20 cellular contexts compared by ENCODE assay signal in the genomic region with DNA sequence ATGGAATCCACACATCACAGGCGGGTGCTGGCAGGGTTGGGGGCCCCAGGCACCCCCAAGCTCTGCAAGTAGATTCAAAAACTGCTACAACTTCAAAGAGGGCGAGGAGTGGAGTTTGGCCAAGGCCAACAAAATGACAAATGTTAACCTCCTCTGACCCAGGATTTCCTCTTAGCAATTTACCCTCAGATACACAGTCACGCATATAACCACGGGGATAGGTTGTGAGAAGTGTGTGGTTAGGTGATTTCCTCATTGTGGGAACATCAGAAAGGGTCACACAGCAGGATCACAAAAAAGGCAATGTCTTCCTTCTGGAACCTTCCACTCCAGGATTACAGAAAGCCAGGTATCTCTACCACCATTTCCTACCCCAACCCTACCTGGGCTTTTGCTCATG.
DNase-seq lines count a peak whose midpoint lies in the region; ATAC-seq, FAIRE-seq and TF ChIP-seq lines count a peak whose summit lies in the region.
"Had no signal": no experiment of that assay in that cellular context is flagged by ENCODE, and none has a peak within 500 bp of the region (broad histone marks: within the 10 kb centered on the region; RNA-seq: fewer than 3 reads in every experiment).

No MANE protein-coding gene starts in this region.

- ATAC-seq in GM12878 (peak; percentile 40; the same call in 2 of the 3 replicates), HG03045 (IDR thresholded peaks at IDR 0.05; ENCODE audit: unreplicated experiment) (no peak)
- ATAC-seq: activated CD8-positive, alpha-beta T cell treated with anti-CD3 and anti-CD28 coated beads, Interleukin-2, amount 10 ng/mL, durations not matched to agents 7 days and 5 days had no signal

- WGBS in GM12878 (ENCODE audit: insufficient coverage, insufficient replicate concordance, low lambda C conversion rate, missing lambda C conversion rate), result 0% methylated on average over 4 of the region's 4 CpGs

- H3K36me3 Mint-ChIP-seq in CD8-positive, alpha-beta memory T cell, result no peaks in the 10 kb centered on the region
- H3K36me3 Mint-ChIP-seq: CD4-positive, CD25-positive, alpha-beta regulatory T cell had no signal

- H3K4me3 ChIP-seq in Karpas-422 (ENCODE audit: low read length) (peak overlapping the region; percentile 47; the same call in 1 of the 2 replicates), GM12878 (no peak overlapping the region)
- no peak overlapping the region for H3K4me3 ChIP-seq in CD8-positive, alpha-beta memory T cell (ENCODE audit: low read length)
- H3K4me3 ChIP-seq: lung, right atrium auricular region, SJCRH30 had no signal

- H3K9me3 ChIP-seq in Karpas-422 (ENCODE audit: low read length), result no peaks in the 10 kb centered on the region
- no peaks in the 10 kb centered on the region for H3K9me3 ChIP-seq in GM12878 (replicated peaks; ENCODE audit: control insufficient read depth, insufficient read depth, low read length)
- H3K9me3 ChIP-seq in CD8-positive, alpha-beta memory T cell (ENCODE audit: low read length), result no peaks in the 10 kb centered on the region
- H3K9me3 ChIP-seq: right atrium auricular region, SJCRH30, testis had no signal

- H3K27ac Mint-ChIP-seq in CD8-positive, alpha-beta memory T cell, result no peak overlapping the region
- H3K27ac Mint-ChIP-seq: CD4-positive, CD25-positive, alpha-beta regulatory T cell; dendritic cell treated with granulocyte-macrophage colony-stimulating factor and Interleukin-4, amounts not matched to agents 40 ng/mL and 50 ng/mL, for 4 days had no signal

- FAIRE-seq in GM12891 (lab: Jason Lieb, UNC), result peak; percentile 45
- no peak for FAIRE-seq in GM12878 (lab: Jason Lieb, UNC)

- intact Hi-C loops in GM12878 (cut with micrococcal nuclease; ENCODE audit: unreplicated experiment), result no loop called here

- H3K4me1 ChIP-seq in Karpas-422 (ENCODE audit: low read length) (peaks cover 48% of the 10 kb centered on the region), GM12878 (ENCODE audit: control insufficient read depth, insufficient read depth, low read length) (peaks cover 11% of the 10 kb centered on the region)
- H3K4me1 ChIP-seq in CD8-positive, alpha-beta memory T cell (ENCODE audit: insufficient read depth, low read length), result no peaks in the 10 kb centered on the region
- H3K4me1 ChIP-seq: right atrium auricular region had no signal

- TF ChIP-seq EP300 in GM12878 (IDR thresholded peaks at IDR 0.05; ENCODE audit: borderline replicate concordance in 1 of 2, control insufficient read depth in 1 of 2, low read depth in 2 of 2, low read length in 2 of 2), result no peak

- peak overlapping the region; percentile 63; the same call in 1 of the 2 replicates for H3K27ac ChIP-seq in Karpas-422 (ENCODE audit: low read length)
- H3K27ac ChIP-seq in GM12878 (ENCODE audit: control insufficient read depth, insufficient read depth), result no peak overlapping the region
- no peak overlapping the region for H3K27ac ChIP-seq in CD8-positive, alpha-beta memory T cell (ENCODE audit: low read depth, low read length)
- H3K27ac ChIP-seq: right atrium auricular region, SJCRH30, testis had no signal

- H3K27me3 ChIP-seq in Karpas-422 (ENCODE audit: low read length), result no peaks in the 10 kb centered on the region
- peaks cover 0 to 2% of the 10 kb centered on the region in 2 experiments; a peak in 1 of 4 replicates for H3K27me3 ChIP-seq in GM12878 (replicated peaks in 1 of 2; ENCODE audit: control insufficient read depth in 2 of 2, insufficient read depth in 2 of 2, low read length in 1 of 2)
- no peaks in the 10 kb centered on the region for H3K27me3 ChIP-seq in CD8-positive, alpha-beta memory T cell (ENCODE audit: insufficient read depth, low read length, poor library complexity, severe bottlenecking)
- H3K27me3 ChIP-seq: right atrium auricular region, testis had no signal

- no peaks in the 10 kb centered on the region for H3K9me2 ChIP-seq in Karpas-422 (replicated peaks; ENCODE audit: insufficient read depth, low read length)

- peak overlapping the region; percentile 51; the same call in 1 of the 2 replicates for H3K9ac ChIP-seq in Karpas-422 (ENCODE audit: low read length)
- no peak overlapping the region for H3K9ac ChIP-seq in GM12878 (ENCODE audit: control insufficient read depth, insufficient read depth, low read length)

- H3K9me3 Mint-ChIP-seq in CD8-positive, alpha-beta memory T cell, result peaks cover 0 to 1% (median 0%) of the 10 kb centered on the region in 5 donors
- H3K9me3 Mint-ChIP-seq: CD4-positive, CD25-positive, alpha-beta regulatory T cell; dendritic cell treated with granulocyte-macrophage colony-stimulating factor and Interleukin-4, amounts not matched to agents 40 ng/mL and 50 ng/mL, for 4 days had no signal

- CTCF ChIA-PET in GM12878 (lab: Yijun Ruan, JAX), result no interaction called here
- CTCF ChIA-PET in CD8-positive, alpha-beta memory T cell (lab: Charles Lee), result no interaction called here

- peak overlapping the region; percentile 72 for H3K4me2 ChIP-seq in Karpas-422 (ENCODE audit: low read depth, low read length, poor library complexity, severe bottlenecking)
- peak overlapping the region; percentile 51; the same call in 1 of the 2 replicates for H3K4me2 ChIP-seq in GM12878 (ENCODE audit: control insufficient read depth, insufficient read depth)

- SMC1A ChIA-PET in GM12878 (lab: Charles Lee; ENCODE audit: uncharacterized antibody, unreplicated experiment), result no interaction called here

- H2AFZ ChIP-seq in Karpas-422 (ENCODE audit: low read length) (no peak overlapping the region), GM12878 (ENCODE audit: control insufficient read depth, low read depth, low read length) (no peak overlapping the region)

- in situ Hi-C loops in GM12878 (cut with MboI), result no loop called here

- H3K36me3 ChIP-seq in Karpas-422 (ENCODE audit: insufficient read depth, low read length) (no peaks in the 10 kb centered on the region), GM12878 (ENCODE audit: control insufficient read depth in 2 of 2, insufficient read depth in 2 of 2, low read length in 1 of 2) (no peaks in the 10 kb centered on the region)
- no peaks in the 10 kb centered on the region for H3K36me3 ChIP-seq in CD8-positive, alpha-beta memory T cell (ENCODE audit: insufficient read depth, low read length)
- H3K36me3 ChIP-seq: right atrium auricular region, SJCRH30 had no signal

- DNase-seq in A172 (ENCODE audit: low spot score) (peak; percentile 39), GM12891 (ENCODE audit: insufficient read length, low spot score) (no peak), Karpas-422 (no peak), GM12878 (ENCODE audit: low read depth, low spot score) (peak; percentile 7), COLO668 (lab: John Stamatoyannopoulos, UW; ENCODE audit: unreplicated experiment) (no peak), GM20000 (ENCODE audit: low spot score) (no peak)
- DNase-seq in CD8-positive, alpha-beta memory T cell, result no peak
- DNase-seq: ACHN; activated CD4-positive, CD25-positive, alpha-beta regulatory T cell; activated CD8-positive, alpha-beta T cell treated with anti-CD3 and anti-CD28 coated beads, Interleukin-2, amount 10 ng/mL, durations not matched to agents 7 days and 5 days; CD4-positive, CD25-positive, alpha-beta regulatory T cell; DND-41; foreskin fibroblast; stimulated activated CD4-positive, alpha-beta T cell treated with anti-CD3 and anti-CD28 coated beads, Interleukin-12 subunit alpha, Interleukin-12 subunit beta, amount 100 ng/mL, for 4 hours had no signal

- peaks cover 0 to 5% of the 10 kb centered on the region in 2 donors for H3K27me3 Mint-ChIP-seq in CD8-positive, alpha-beta memory T cell

- TF ChIP-seq POLR2A in GM12891 (IDR thresholded peaks at IDR 0.05; ENCODE audit: low read depth, low read length), result no peak
- TF ChIP-seq POLR2A in GM12878 (IDR thresholded peaks at IDR 0.05; ENCODE audit: low read depth, low read length), result no peak

- TF ChIP-seq RAD21 in GM12878 (IDR thresholded peaks at IDR 0.05; ENCODE audit: insufficient read depth, low read depth, low read length), result no peak

- no peak overlapping the region for H3K4me3 Mint-ChIP-seq in CD8-positive, alpha-beta memory T cell
- H3K4me3 Mint-ChIP-seq: activated CD8-positive, alpha-beta T cell treated with anti-CD3 and anti-CD28 coated beads, Interleukin-2, amount 10 ng/mL, durations not matched to agents 7 days and 5 days; CD4-positive, CD25-positive, alpha-beta regulatory T cell; dendritic cell treated with granulocyte-macrophage colony-stimulating factor and Interleukin-4, amounts not matched to agents 40 ng/mL and 50 ng/mL, for 4 days had no signal

- H4K20me1 ChIP-seq in Karpas-422 (ENCODE audit: insufficient read depth, low read depth, low read length), result no peaks in the 10 kb centered on the region
- H4K20me1 ChIP-seq in GM12878 (ENCODE audit: control insufficient read depth, insufficient read depth), result no peaks in the 10 kb centered on the region

- no TSS peak for BruUV-seq in GM12878 (replicated peaks; lab: Mats Ljungman, UMichigan)

- no peak for TF ChIP-seq CTCF in GM12878 (IDR thresholded peaks at IDR 0.05 in 2 of 3, conservative IDR thresholded peaks at IDR 0.05 in 1 of 3; ENCODE audit: control insufficient read depth in 2 of 3, extremely low read depth in 1 of 3, insufficient read depth in 1 of 3, low read depth in 3 of 3, low read length in 3 of 3)
- TF ChIP-seq CTCF in GM20000 (IDR thresholded peaks at IDR 0.05; ENCODE audit: extremely low read depth, missing control alignments), result no peak

- RAD21 ChIA-PET in GM12878 (lab: Charles Lee; ENCODE audit: unreplicated experiment), result no interaction called here

- H3K79me2 ChIP-seq in Karpas-422 (ENCODE audit: low read length) (no peaks in the 10 kb centered on the region), GM12878 (ENCODE audit: control insufficient read depth, insufficient read depth, low read length) (no peaks in the 10 kb centered on the region)

- H3K4me1 Mint-ChIP-seq in CD8-positive, alpha-beta memory T cell, result no peaks in the 10 kb centered on the region
- H3K4me1 Mint-ChIP-seq: CD4-positive, CD25-positive, alpha-beta regulatory T cell had no signal

- POLR2A ChIA-PET in GM12878 (lab: Charles Lee), result no interaction called here
- POLR2A ChIA-PET in CD8-positive, alpha-beta memory T cell (lab: Charles Lee), result no interaction called here

TF ChIP-seq in GM12891, 5 proteins besides CTCF, POLR2A, EP300 and RAD21:
- TF ChIP-seq PAX5 (IDR thresholded peaks at IDR 0.05; ENCODE audit: insufficient read depth, low read length, severe bottlenecking) (no peak), SPI1 (IDR thresholded peaks at IDR 0.05; ENCODE audit: low read depth, low read length) (no peak), POU2F2 (IDR thresholded peaks at IDR 0.05; ENCODE audit: low read depth, low read length) (no peak), POLR2AphosphoS5 (IDR thresholded peaks at IDR 0.05; ENCODE audit: low read depth, low read length) (no peak), TAF1 (IDR thresholded peaks at IDR 0.05; ENCODE audit: low read depth, low read length) (no peak)

TF ChIP-seq in GM12878, 131 proteins besides CTCF, POLR2A, EP300 and RAD21:
- TF ChIP-seq TCF12 (IDR thresholded peaks at IDR 0.05; ENCODE audit: low read depth, low read length) (no peak), RUNX3 (IDR thresholded peaks at IDR 0.05; ENCODE audit: low read length) (peak; percentile 81)

Comparison
In these comparisons a context has a peak if more than half of its experiments do, and no peak if none do; other contexts are left out.
1. DNase-seq: peak in A172 (single experiment) and GM12878 (single experiment); none in GM12891 (single experiment), Karpas-422 (single experiment), COLO668 (single experiment), GM20000 (single experiment) and CD8-positive, alpha-beta memory T cell (0 of 5).